Comparison of ENCODE assay signal across 12 cellular contexts in the genomic region with DNA sequence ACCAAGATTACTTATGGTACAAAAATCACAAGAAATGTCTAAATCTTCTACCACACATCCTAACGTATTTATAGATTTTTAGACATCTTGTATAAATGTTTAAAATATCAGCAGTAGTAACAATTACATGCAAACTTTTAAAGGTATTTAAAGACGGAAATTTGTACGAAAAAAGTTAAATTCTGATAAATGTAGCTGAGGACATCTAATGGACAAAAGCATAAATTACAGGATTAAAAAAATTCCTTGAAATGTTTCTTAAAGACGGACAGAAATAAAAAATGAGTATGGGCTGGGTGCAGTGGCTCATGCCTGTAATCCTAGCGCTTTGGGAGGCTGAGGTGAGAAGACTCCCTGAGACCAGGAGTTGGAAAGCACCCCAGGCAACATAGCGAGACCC. TPM values are rescaled to one million over a fixed set of nuclear protein-coding genes. Genes with fewer than 3 reads are reported as not detected.
A peak's percentile ranks its signal among the peaks of the same experiment; 100 is the strongest.
DNase-seq lines count a peak whose midpoint lies in the region; ATAC-seq and TF ChIP-seq lines count a peak whose summit lies in the region.
"Had no signal": no experiment of that assay in that cellular context is flagged by ENCODE, and none has a peak within 500 bp of the region (broad histone marks: within the 10 kb centered on the region; RNA-seq: fewer than 3 reads in every experiment).

No MANE protein-coding gene starts in this region.

- H3K27me3 Mint-ChIP-seq in neural progenitor cell (ENCODE audit: insufficient read depth, low read depth): no peaks in the 10 kb centered on the region

- no peak overlapping the region for H3K9ac ChIP-seq in MM.1S (ENCODE audit: low read length)
- no peak overlapping the region for H3K9ac ChIP-seq in neural progenitor cell

- H3K27me3 ChIP-seq in MM.1S (replicated peaks; ENCODE audit: insufficient read depth, low read length): no peaks in the 10 kb centered on the region
- H3K27me3 ChIP-seq in neural progenitor cell: no peaks in the 10 kb centered on the region

- no peak overlapping the region for H3K4me2 ChIP-seq in MM.1S (ENCODE audit: low read depth, low read length)
- no peak overlapping the region for H3K4me2 ChIP-seq in neural progenitor cell

- no peak overlapping the region for H3K27ac Mint-ChIP-seq in neural progenitor cell

- TF ChIP-seq CTCF in GM10266 (IDR thresholded peaks at IDR 0.05; ENCODE audit: control insufficient read depth, insufficient read depth, low read depth, missing control alignments) (peak; percentile 15), MM.1S (IDR thresholded peaks at IDR 0.05; ENCODE audit: low read length) (peak; percentile 34), choroid plexus epithelial cell (conservative IDR thresholded peaks at IDR 0.05; ENCODE audit: low read depth, low read length) (peak; percentile 50), neural progenitor cell (IDR thresholded peaks at IDR 0.05) (peak; percentile 44)

- H3K9me3 ChIP-seq in MM.1S (replicated peaks; ENCODE audit: insufficient read depth, low read length) (no peaks in the 10 kb centered on the region), neural progenitor cell (ENCODE audit: low read depth) (no peaks in the 10 kb centered on the region)
- H3K9me3 ChIP-seq: lower lobe of right lung, psoas muscle had no signal

- H4K20me1 ChIP-seq in MM.1S (ENCODE audit: insufficient read depth, low read length) (no peaks in the 10 kb centered on the region), neural progenitor cell (ENCODE audit: low read depth) (peaks cover 13% of the 10 kb centered on the region)

- H3K36me3 ChIP-seq in MM.1S (replicated peaks; ENCODE audit: insufficient read depth, low read length): no peaks in the 10 kb centered on the region
- H3K36me3 ChIP-seq in neural progenitor cell: no peaks in the 10 kb centered on the region

- no peaks in the 10 kb centered on the region for H3K79me2 ChIP-seq in MM.1S (ENCODE audit: low read length)
- peaks cover 10% of the 10 kb centered on the region for H3K79me2 ChIP-seq in neural progenitor cell (ENCODE audit: low read depth)

- H3K4me3 Mint-ChIP-seq in neural progenitor cell: no peak overlapping the region

- no peaks in the 10 kb centered on the region for H3K9me2 ChIP-seq in MM.1S (replicated peaks; ENCODE audit: insufficient read depth, low read length)

- H3F3A ChIP-seq in MM.1S (ENCODE audit: insufficient read depth, low read length) (no peaks in the 10 kb centered on the region), neural progenitor cell (ENCODE audit: low read depth) (no peaks in the 10 kb centered on the region)

- H3K4me1 ChIP-seq in MM.1S (ENCODE audit: low read length): no peaks in the 10 kb centered on the region
- H3K4me1 ChIP-seq in neural progenitor cell: no peaks in the 10 kb centered on the region
- H3K4me1 ChIP-seq: lower lobe of right lung, psoas muscle had no signal

- H3K36me3 Mint-ChIP-seq in neural progenitor cell: peaks cover 8% of the 10 kb centered on the region

- peaks cover 4% of the 10 kb centered on the region for H3K9me3 Mint-ChIP-seq in neural progenitor cell

- H2AFZ ChIP-seq in MM.1S (ENCODE audit: low read length) (no peak overlapping the region), neural progenitor cell (replicated peaks) (no peak overlapping the region)

- H3K27ac ChIP-seq in MM.1S (ENCODE audit: low read length) (no peak overlapping the region), neural progenitor cell (no peak overlapping the region)
- H3K27ac ChIP-seq: lower lobe of right lung, psoas muscle had no signal

- no peak for ATAC-seq in GM18502 (IDR thresholded peaks at IDR 0.05; ENCODE audit: poor library complexity, unreplicated experiment)
- ATAC-seq in HG02642 (IDR thresholded peaks at IDR 0.05; ENCODE audit: poor library complexity, unreplicated experiment): no peak
- ATAC-seq: lower lobe of right lung, psoas muscle had no signal

- H3K4me1 Mint-ChIP-seq in neural progenitor cell: no peaks in the 10 kb centered on the region

- DNase-seq in GM10266 (ENCODE audit: extremely low spot score): no peak
- no peak for DNase-seq in MM.1S
- DNase-seq in choroid plexus epithelial cell (ENCODE audit: low read depth): peak; percentile 34
- DNase-seq in neural progenitor cell (ENCODE audit: low spot score): no peak
- DNase-seq in stimulated activated CD4-positive, alpha-beta T cell treated with anti-CD3 and anti-CD28 coated beads, Interleukin-4, amount 100 ng/mL, for 4 hours: no peak
- DNase-seq: cerebellar nuclear complex, GDM1, lower lobe of right lung, NCI-H1105, psoas muscle had no signal

- no peak overlapping the region for H3K4me3 ChIP-seq in MM.1S (ENCODE audit: low read length)
- no peak overlapping the region for H3K4me3 ChIP-seq in choroid plexus epithelial cell (ENCODE audit: low read depth, low read length)
- no peak overlapping the region for H3K4me3 ChIP-seq in neural progenitor cell
- H3K4me3 ChIP-seq: lower lobe of right lung, psoas muscle had no signal

RNA-seq across cellular contexts. Expression of a gene that starts 15.8 kb away (rescaled TPM):
- total RNA-seq in neural progenitor cell (ENCODE audit: low replicate concordance): 43.7 and 48.0 TPM in 2 replicates

RNA-seq across cellular contexts. Expression of a gene that starts 16.0 kb away (rescaled TPM):
- total RNA-seq in neural progenitor cell (ENCODE audit: low replicate concordance): 28.8 and 42.1 TPM in 2 replicates
